1 cellular context compared by ENCODE assay signal in the genomic region with DNA sequence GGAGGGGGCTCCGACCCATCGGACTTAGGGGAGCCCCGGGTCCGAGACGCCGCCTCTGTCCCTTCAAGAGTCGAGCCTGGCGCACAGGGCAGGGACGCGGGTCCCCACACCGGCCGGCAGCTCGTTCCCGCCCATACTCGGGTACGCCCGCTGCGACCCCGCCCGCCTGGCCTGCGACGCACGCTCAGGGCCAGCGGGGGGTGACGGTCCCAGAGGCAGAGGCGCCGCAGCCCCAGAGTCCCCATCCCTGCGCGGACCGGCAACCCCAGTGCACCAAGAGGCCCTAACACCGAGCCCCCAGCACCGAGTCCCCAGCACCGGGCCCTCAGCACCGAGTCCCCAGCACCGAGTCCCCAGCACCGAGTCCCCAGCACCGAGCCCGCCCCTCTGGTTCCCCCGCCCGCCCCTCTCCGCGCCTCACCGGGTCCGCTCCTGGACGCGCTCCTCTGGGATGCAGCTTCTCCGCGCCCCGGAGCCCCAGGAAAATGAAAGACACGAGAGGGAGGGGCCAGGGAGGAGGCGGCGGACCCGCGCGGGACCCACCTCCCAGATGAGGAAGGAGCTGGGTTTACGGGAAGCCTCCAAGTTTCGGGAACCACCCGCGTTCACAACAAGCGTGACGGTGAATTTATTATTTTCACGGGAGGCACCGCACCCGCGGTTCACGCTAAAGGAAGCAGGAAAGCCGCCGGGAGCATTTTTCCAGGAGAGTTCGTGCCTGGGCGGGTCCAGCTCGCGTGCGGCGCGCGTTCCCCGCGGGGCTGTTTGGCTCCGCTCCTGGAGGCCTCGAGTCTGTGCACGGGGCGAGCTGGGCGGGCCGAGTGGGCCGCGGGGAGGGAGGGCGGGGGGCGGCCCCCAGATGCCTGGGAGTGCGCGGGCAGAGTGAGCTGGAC.
A peak's percentile ranks its signal among the peaks of the same experiment; 100 is the strongest.
TF ChIP-seq lines count a peak whose summit lies in the region.

A gene (minus strand): TSS at position 488 of the 893 bp plus-strand sequence. CDS start 6,526 bp downstream, outside the sequence.

TF ChIP-seq in HEK293, 187 proteins besides CTCF, POLR2A, EP300 and RAD21 (continued from another document):
- TF ChIP-seq, protein P1, sequence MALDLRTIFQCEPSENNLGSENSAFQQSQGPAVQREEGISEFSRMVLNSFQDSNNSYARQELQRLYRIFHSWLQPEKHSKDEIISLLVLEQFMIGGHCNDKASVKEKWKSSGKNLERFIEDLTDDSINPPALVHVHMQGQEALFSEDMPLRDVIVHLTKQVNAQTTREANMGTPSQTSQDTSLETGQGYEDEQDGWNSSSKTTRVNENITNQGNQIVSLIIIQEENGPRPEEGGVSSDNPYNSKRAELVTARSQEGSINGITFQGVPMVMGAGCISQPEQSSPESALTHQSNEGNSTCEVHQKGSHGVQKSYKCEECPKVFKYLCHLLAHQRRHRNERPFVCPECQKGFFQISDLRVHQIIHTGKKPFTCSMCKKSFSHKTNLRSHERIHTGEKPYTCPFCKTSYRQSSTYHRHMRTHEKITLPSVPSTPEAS (tag by site-specific recombination; IDR thresholded peaks at IDR 0.05): no peak
- 0 out of 2 replicates have a peak, but pooled peaks have one; percentile 15 for TF ChIP-seq OSR2 (tag by site-specific recombination; IDR thresholded peaks at IDR 0.05)
- TF ChIP-seq, protein P2, sequence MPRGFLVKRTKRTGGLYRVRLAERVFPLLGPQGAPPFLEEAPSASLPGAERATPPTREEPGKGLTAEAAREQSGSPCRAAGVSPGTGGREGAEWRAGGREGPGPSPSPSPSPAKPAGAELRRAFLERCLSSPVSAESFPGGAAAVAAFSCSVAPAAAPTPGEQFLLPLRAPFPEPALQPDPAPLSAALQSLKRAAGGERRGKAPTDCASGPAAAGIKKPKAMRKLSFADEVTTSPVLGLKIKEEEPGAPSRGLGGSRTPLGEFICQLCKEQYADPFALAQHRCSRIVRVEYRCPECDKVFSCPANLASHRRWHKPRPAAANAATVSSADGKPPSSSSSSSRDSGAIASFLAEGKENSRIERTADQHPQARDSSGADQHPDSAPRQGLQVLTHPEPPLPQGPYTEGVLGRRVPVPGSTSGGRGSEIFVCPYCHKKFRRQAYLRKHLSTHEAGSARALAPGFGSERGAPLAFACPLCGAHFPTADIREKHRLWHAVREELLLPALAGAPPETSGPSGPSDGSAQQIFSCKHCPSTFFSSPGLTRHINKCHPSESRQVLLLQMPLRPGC (tag by site-specific recombination; IDR thresholded peaks at IDR 0.05): no peak
- no peak for TF ChIP-seq KLF16 (tag by site-specific recombination; IDR thresholded peaks at IDR 0.05)
- TF ChIP-seq ZNF24 (tag by site-specific recombination; IDR thresholded peaks at IDR 0.05): no peak
- TF ChIP-seq SALL2 (tag by site-specific recombination; IDR thresholded peaks at IDR 0.05; ENCODE audit: borderline replicate concordance): no peak
- TF ChIP-seq PRDM1 (tag by site-specific recombination; IDR thresholded peaks at IDR 0.05): no peak
- TF ChIP-seq OVOL3 (tag by site-specific recombination; IDR thresholded peaks at IDR 0.05): no peak
- no peak for TF ChIP-seq ZNF701 (tag by site-specific recombination; IDR thresholded peaks at IDR 0.05)
- TF ChIP-seq TCF7L2 (IDR thresholded peaks at IDR 0.05; ENCODE audit: borderline replicate concordance, low read depth, low read length): no peak
- TF ChIP-seq ZNF341 (tag by site-specific recombination; IDR thresholded peaks at IDR 0.05; ENCODE audit: low read depth): no peak
- TF ChIP-seq ZNF514 (tag by site-specific recombination; IDR thresholded peaks at IDR 0.05): no peak
- no peak for TF ChIP-seq ZBTB48 (tag by site-specific recombination; IDR thresholded peaks at IDR 0.05)
- no peak for TF ChIP-seq ZNF350 (tag by site-specific recombination; IDR thresholded peaks at IDR 0.05)
- TF ChIP-seq RBAK (tag by site-specific recombination; IDR thresholded peaks at IDR 0.05): no peak
- peak; percentile 39; the same call in 1 of the 2 replicates for TF ChIP-seq SP2 (tag by site-specific recombination; IDR thresholded peaks at IDR 0.05)
- TF ChIP-seq ZNF426 (tag by site-specific recombination; IDR thresholded peaks at IDR 0.05): no peak
- TF ChIP-seq, protein P3, sequence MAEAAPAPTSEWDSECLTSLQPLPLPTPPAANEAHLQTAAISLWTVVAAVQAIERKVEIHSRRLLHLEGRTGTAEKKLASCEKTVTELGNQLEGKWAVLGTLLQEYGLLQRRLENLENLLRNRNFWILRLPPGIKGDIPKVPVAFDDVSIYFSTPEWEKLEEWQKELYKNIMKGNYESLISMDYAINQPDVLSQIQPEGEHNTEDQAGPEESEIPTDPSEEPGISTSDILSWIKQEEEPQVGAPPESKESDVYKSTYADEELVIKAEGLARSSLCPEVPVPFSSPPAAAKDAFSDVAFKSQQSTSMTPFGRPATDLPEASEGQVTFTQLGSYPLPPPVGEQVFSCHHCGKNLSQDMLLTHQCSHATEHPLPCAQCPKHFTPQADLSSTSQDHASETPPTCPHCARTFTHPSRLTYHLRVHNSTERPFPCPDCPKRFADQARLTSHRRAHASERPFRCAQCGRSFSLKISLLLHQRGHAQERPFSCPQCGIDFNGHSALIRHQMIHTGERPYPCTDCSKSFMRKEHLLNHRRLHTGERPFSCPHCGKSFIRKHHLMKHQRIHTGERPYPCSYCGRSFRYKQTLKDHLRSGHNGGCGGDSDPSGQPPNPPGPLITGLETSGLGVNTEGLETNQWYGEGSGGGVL (tag by site-specific recombination; IDR thresholded peaks at IDR 0.05): no peak
- 0 out of 2 replicates have a peak, but pooled peaks have one; percentile 8 for TF ChIP-seq GLIS2 (tag by site-specific recombination; IDR thresholded peaks at IDR 0.05)
- TF ChIP-seq, protein P4, sequence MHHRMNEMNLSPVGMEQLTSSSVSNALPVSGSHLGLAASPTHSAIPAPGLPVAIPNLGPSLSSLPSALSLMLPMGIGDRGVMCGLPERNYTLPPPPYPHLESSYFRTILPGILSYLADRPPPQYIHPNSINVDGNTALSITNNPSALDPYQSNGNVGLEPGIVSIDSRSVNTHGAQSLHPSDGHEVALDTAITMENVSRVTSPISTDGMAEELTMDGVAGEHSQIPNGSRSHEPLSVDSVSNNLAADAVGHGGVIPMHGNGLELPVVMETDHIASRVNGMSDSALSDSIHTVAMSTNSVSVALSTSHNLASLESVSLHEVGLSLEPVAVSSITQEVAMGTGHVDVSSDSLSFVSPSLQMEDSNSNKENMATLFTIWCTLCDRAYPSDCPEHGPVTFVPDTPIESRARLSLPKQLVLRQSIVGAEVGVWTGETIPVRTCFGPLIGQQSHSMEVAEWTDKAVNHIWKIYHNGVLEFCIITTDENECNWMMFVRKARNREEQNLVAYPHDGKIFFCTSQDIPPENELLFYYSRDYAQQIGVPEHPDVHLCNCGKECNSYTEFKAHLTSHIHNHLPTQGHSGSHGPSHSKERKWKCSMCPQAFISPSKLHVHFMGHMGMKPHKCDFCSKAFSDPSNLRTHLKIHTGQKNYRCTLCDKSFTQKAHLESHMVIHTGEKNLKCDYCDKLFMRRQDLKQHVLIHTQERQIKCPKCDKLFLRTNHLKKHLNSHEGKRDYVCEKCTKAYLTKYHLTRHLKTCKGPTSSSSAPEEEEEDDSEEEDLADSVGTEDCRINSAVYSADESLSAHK (tag by site-specific recombination; IDR thresholded peaks at IDR 0.05): 0 out of 2 replicates have a peak, but pooled peaks have one; percentile 18
- no peak for TF ChIP-seq ZNF660 (tag by site-specific recombination; IDR thresholded peaks at IDR 0.05)
- TF ChIP-seq YY1 (tag by site-specific recombination; IDR thresholded peaks at IDR 0.05): no peak
- TF ChIP-seq ZFP69B (tag by site-specific recombination; IDR thresholded peaks at IDR 0.05): peak; percentile 88
- no peak for TF ChIP-seq BCL11B (tag by site-specific recombination; IDR thresholded peaks at IDR 0.05; ENCODE audit: low read depth)
- peak; percentile 88 for TF ChIP-seq IKZF3 (tag by site-specific recombination; IDR thresholded peaks at IDR 0.05)
- no peak for TF ChIP-seq ZBTB21 (tag by site-specific recombination; IDR thresholded peaks at IDR 0.05)
- peak; percentile 90 for TF ChIP-seq GLIS1 (tag by site-specific recombination; IDR thresholded peaks at IDR 0.05)
- no peak for TF ChIP-seq HOXA7 (CRISPR knock-in tag; IDR thresholded peaks at IDR 0.05; ENCODE audit: borderline replicate concordance)
- TF ChIP-seq HOXD13 (CRISPR knock-in tag; IDR thresholded peaks at IDR 0.05; ENCODE audit: borderline replicate concordance): no peak
- no peak for TF ChIP-seq ZNF266 (tag by site-specific recombination; IDR thresholded peaks at IDR 0.05; ENCODE audit: low read depth)
- peak; percentile 68 for TF ChIP-seq KLF1 (tag by site-specific recombination; IDR thresholded peaks at IDR 0.05)
- TF ChIP-seq ZNF548 (tag by site-specific recombination; IDR thresholded peaks at IDR 0.05): no peak
- no peak for TF ChIP-seq ZBTB20 (tag by site-specific recombination; IDR thresholded peaks at IDR 0.05)
- no peak for TF ChIP-seq ZNF23 (tag by site-specific recombination; IDR thresholded peaks at IDR 0.05; ENCODE audit: borderline replicate concordance)
- TF ChIP-seq, protein P5, sequence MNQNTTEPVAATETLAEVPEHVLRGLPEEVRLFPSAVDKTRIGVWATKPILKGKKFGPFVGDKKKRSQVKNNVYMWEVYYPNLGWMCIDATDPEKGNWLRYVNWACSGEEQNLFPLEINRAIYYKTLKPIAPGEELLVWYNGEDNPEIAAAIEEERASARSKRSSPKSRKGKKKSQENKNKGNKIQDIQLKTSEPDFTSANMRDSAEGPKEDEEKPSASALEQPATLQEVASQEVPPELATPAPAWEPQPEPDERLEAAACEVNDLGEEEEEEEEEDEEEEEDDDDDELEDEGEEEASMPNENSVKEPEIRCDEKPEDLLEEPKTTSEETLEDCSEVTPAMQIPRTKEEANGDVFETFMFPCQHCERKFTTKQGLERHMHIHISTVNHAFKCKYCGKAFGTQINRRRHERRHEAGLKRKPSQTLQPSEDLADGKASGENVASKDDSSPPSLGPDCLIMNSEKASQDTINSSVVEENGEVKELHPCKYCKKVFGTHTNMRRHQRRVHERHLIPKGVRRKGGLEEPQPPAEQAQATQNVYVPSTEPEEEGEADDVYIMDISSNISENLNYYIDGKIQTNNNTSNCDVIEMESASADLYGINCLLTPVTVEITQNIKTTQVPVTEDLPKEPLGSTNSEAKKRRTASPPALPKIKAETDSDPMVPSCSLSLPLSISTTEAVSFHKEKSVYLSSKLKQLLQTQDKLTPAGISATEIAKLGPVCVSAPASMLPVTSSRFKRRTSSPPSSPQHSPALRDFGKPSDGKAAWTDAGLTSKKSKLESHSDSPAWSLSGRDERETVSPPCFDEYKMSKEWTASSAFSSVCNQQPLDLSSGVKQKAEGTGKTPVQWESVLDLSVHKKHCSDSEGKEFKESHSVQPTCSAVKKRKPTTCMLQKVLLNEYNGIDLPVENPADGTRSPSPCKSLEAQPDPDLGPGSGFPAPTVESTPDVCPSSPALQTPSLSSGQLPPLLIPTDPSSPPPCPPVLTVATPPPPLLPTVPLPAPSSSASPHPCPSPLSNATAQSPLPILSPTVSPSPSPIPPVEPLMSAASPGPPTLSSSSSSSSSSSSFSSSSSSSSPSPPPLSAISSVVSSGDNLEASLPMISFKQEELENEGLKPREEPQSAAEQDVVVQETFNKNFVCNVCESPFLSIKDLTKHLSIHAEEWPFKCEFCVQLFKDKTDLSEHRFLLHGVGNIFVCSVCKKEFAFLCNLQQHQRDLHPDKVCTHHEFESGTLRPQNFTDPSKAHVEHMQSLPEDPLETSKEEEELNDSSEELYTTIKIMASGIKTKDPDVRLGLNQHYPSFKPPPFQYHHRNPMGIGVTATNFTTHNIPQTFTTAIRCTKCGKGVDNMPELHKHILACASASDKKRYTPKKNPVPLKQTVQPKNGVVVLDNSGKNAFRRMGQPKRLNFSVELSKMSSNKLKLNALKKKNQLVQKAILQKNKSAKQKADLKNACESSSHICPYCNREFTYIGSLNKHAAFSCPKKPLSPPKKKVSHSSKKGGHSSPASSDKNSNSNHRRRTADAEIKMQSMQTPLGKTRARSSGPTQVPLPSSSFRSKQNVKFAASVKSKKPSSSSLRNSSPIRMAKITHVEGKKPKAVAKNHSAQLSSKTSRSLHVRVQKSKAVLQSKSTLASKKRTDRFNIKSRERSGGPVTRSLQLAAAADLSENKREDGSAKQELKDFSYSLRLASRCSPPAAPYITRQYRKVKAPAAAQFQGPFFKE (tag by site-specific recombination; IDR thresholded peaks at IDR 0.05; ENCODE audit: borderline replicate concordance): no peak
- TF ChIP-seq, protein P6, sequence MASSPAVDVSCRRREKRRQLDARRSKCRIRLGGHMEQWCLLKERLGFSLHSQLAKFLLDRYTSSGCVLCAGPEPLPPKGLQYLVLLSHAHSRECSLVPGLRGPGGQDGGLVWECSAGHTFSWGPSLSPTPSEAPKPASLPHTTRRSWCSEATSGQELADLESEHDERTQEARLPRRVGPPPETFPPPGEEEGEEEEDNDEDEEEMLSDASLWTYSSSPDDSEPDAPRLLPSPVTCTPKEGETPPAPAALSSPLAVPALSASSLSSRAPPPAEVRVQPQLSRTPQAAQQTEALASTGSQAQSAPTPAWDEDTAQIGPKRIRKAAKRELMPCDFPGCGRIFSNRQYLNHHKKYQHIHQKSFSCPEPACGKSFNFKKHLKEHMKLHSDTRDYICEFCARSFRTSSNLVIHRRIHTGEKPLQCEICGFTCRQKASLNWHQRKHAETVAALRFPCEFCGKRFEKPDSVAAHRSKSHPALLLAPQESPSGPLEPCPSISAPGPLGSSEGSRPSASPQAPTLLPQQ (tag by site-specific recombination; IDR thresholded peaks at IDR 0.05): peak; percentile 41; the same call in 1 of the 2 replicates
- TF ChIP-seq TRIM28 (IDR thresholded peaks at IDR 0.05; ENCODE audit: borderline replicate concordance, low read length): no peak
